Comparison of ENCODE assay signal across 8 cellular contexts in the genomic region with DNA sequence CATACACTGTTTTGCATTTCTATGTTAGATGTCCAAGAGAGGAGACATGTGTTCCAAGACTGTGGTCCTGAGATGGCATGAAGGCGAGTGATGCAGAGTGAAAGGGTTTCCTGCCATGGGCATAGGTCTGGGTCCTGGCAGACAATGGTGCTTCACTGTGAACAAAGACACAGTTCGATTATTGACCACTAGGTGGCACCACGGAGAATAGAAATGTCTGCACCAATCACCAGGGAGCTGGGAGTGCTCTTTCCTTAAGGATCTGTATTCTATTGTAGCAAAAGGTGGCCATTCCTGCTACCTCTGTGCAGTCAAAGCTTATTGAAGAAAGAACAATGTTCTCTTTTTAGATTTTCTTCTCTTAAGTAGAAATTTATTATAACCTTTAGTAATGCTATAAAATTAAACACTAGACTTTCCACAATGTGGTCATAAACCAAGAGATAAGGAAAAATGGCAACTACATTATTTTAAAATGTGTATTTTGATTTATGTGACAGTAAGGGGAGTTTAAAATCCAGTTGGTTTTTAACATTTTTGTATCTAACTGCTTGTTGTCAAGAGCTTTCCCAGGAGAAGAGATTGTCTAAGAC.
DNase-seq lines count a peak whose midpoint lies in the region; ATAC-seq and TF ChIP-seq lines count a peak whose summit lies in the region.

No MANE protein-coding gene starts in this region.

- ATAC-seq in HG03342 (IDR thresholded peaks at IDR 0.05; ENCODE audit: unreplicated experiment) (no peak), GM18511 (IDR thresholded peaks at IDR 0.05; ENCODE audit: unreplicated experiment) (no peak)

- TF ChIP-seq CTCF in BE2C (IDR thresholded peaks at IDR 0.05; ENCODE audit: low read depth, low read length) = peak; percentile 85
- TF ChIP-seq CTCF in GM12864 (IDR thresholded peaks at IDR 0.05; ENCODE audit: low read depth, low read length, missing control alignments) = peak; percentile 48

- no peaks in the 10 kb centered on the region for H3K27me3 ChIP-seq in BE2C

- DNase-seq in BE2C = peak; percentile 76
- no peak for DNase-seq in GM12864 (ENCODE audit: low read depth)
- DNase-seq in NCI-H1048 (lab: John Stamatoyannopoulos, UW) = peak; percentile 25
- peak; percentile 14 to 39 for DNase-seq in activated CD4-positive, alpha-beta T cell treated with anti-CD3 and anti-CD28 coated beads, Interleukin-2, amount 50 U/mL, for 48 hours
- peak; percentile 87 for DNase-seq in iPS DF 4.7 (ENCODE audit: extremely low read depth, low spot score)
- DNase-seq in superior temporal gyrus (ENCODE audit: extremely low spot score) = peak; percentile 84

- H3K4me3 ChIP-seq in BE2C (ENCODE audit: low read depth, low read length) = no peak overlapping the region
- H3K4me3 ChIP-seq in GM12864 (ENCODE audit: low read depth, low read length) = no peak overlapping the region

- no peaks in the 10 kb centered on the region for H3K9me3 ChIP-seq in BE2C

- peaks cover 16% of the 10 kb centered on the region for H3K4me1 ChIP-seq in BE2C

- H3K36me3 ChIP-seq in BE2C = no peaks in the 10 kb centered on the region
